ENCODE assay signal across 1 cellular context in the genomic region with DNA sequence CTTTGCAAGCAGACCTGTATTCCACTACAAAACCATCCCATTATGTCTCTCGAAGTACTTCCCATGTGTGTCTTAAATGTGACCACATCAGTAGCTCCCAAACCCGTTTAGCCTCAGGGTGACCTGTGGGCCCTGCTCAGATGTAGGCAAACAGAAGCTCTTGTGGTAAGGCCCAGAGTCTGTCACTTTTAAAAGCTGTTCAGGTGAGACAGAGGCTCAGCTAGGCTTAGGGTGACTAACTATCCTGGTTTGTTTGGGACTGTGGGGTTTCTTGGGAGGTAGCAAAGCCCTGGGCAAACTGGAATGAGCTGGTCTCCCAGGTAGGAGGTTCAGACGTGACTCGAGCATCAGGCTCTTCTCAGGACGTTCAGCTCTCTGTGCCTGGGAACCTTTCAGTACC.
TF ChIP-seq lines count a peak whose summit lies in the region.

No MANE protein-coding gene starts in this region.

TF ChIP-seq in H1, 55 proteins besides CTCF, POLR2A, EP300 and RAD21:
- TF ChIP-seq SAP30 (IDR thresholded peaks at IDR 0.05; ENCODE audit: insufficient read depth, insufficient replicate concordance, low read length) (no peak), TAF1 (IDR thresholded peaks at IDR 0.05; ENCODE audit: low read depth, low read length) (no peak), ZNF274 (IDR thresholded peaks at IDR 0.05; ENCODE audit: borderline replicate concordance, extremely low read depth, low read length) (no peak), NRF1 (IDR thresholded peaks at IDR 0.05; ENCODE audit: low read depth, low read length) (no peak), TEAD4 (IDR thresholded peaks at IDR 0.05; ENCODE audit: low read depth, low read length) (no peak), RBBP5 (IDR thresholded peaks at IDR 0.05; ENCODE audit: borderline replicate concordance, low read depth, low read length) (no peak), TCF12 (IDR thresholded peaks at IDR 0.05; ENCODE audit: low read depth, low read length) (no peak), SP4 (IDR thresholded peaks at IDR 0.05; ENCODE audit: low read length) (no peak), HDAC6 (IDR thresholded peaks at IDR 0.05; ENCODE audit: low read depth, low read length) (no peak), CBX8 (IDR thresholded peaks at IDR 0.05; ENCODE audit: borderline replicate concordance, low read depth, low read length) (no peak), YY1 (IDR thresholded peaks at IDR 0.05; ENCODE audit: low read depth, low read length) (no peak), SUZ12 (IDR thresholded peaks at IDR 0.05; ENCODE audit: low read length) (no peak), POU5F1 (IDR thresholded peaks at IDR 0.05; ENCODE audit: low read depth, low read length) (no peak), CTBP2 (IDR thresholded peaks at IDR 0.05; ENCODE audit: borderline replicate concordance, insufficient read depth, insufficient read length, low read length) (no peak), RFX5 (IDR thresholded peaks at IDR 0.05; ENCODE audit: borderline replicate concordance, low read depth, low read length) (no peak), EGR1 (IDR thresholded peaks at IDR 0.05; ENCODE audit: borderline replicate concordance, low read depth, low read length) (no peak)
- TF ChIP-seq, protein P1, sequence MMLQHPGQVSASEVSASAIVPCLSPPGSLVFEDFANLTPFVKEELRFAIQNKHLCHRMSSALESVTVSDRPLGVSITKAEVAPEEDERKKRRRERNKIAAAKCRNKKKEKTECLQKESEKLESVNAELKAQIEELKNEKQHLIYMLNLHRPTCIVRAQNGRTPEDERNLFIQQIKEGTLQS (IDR thresholded peaks at IDR 0.05; ENCODE audit: insufficient read depth, low read depth, low read length): no peak
- TF ChIP-seq, protein P2, sequence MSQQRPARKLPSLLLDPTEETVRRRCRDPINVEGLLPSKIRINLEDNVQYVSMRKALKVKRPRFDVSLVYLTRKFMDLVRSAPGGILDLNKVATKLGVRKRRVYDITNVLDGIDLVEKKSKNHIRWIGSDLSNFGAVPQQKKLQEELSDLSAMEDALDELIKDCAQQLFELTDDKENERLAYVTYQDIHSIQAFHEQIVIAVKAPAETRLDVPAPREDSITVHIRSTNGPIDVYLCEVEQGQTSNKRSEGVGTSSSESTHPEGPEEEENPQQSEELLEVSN (IDR thresholded peaks at IDR 0.05): no peak
- TF ChIP-seq, protein P3, sequence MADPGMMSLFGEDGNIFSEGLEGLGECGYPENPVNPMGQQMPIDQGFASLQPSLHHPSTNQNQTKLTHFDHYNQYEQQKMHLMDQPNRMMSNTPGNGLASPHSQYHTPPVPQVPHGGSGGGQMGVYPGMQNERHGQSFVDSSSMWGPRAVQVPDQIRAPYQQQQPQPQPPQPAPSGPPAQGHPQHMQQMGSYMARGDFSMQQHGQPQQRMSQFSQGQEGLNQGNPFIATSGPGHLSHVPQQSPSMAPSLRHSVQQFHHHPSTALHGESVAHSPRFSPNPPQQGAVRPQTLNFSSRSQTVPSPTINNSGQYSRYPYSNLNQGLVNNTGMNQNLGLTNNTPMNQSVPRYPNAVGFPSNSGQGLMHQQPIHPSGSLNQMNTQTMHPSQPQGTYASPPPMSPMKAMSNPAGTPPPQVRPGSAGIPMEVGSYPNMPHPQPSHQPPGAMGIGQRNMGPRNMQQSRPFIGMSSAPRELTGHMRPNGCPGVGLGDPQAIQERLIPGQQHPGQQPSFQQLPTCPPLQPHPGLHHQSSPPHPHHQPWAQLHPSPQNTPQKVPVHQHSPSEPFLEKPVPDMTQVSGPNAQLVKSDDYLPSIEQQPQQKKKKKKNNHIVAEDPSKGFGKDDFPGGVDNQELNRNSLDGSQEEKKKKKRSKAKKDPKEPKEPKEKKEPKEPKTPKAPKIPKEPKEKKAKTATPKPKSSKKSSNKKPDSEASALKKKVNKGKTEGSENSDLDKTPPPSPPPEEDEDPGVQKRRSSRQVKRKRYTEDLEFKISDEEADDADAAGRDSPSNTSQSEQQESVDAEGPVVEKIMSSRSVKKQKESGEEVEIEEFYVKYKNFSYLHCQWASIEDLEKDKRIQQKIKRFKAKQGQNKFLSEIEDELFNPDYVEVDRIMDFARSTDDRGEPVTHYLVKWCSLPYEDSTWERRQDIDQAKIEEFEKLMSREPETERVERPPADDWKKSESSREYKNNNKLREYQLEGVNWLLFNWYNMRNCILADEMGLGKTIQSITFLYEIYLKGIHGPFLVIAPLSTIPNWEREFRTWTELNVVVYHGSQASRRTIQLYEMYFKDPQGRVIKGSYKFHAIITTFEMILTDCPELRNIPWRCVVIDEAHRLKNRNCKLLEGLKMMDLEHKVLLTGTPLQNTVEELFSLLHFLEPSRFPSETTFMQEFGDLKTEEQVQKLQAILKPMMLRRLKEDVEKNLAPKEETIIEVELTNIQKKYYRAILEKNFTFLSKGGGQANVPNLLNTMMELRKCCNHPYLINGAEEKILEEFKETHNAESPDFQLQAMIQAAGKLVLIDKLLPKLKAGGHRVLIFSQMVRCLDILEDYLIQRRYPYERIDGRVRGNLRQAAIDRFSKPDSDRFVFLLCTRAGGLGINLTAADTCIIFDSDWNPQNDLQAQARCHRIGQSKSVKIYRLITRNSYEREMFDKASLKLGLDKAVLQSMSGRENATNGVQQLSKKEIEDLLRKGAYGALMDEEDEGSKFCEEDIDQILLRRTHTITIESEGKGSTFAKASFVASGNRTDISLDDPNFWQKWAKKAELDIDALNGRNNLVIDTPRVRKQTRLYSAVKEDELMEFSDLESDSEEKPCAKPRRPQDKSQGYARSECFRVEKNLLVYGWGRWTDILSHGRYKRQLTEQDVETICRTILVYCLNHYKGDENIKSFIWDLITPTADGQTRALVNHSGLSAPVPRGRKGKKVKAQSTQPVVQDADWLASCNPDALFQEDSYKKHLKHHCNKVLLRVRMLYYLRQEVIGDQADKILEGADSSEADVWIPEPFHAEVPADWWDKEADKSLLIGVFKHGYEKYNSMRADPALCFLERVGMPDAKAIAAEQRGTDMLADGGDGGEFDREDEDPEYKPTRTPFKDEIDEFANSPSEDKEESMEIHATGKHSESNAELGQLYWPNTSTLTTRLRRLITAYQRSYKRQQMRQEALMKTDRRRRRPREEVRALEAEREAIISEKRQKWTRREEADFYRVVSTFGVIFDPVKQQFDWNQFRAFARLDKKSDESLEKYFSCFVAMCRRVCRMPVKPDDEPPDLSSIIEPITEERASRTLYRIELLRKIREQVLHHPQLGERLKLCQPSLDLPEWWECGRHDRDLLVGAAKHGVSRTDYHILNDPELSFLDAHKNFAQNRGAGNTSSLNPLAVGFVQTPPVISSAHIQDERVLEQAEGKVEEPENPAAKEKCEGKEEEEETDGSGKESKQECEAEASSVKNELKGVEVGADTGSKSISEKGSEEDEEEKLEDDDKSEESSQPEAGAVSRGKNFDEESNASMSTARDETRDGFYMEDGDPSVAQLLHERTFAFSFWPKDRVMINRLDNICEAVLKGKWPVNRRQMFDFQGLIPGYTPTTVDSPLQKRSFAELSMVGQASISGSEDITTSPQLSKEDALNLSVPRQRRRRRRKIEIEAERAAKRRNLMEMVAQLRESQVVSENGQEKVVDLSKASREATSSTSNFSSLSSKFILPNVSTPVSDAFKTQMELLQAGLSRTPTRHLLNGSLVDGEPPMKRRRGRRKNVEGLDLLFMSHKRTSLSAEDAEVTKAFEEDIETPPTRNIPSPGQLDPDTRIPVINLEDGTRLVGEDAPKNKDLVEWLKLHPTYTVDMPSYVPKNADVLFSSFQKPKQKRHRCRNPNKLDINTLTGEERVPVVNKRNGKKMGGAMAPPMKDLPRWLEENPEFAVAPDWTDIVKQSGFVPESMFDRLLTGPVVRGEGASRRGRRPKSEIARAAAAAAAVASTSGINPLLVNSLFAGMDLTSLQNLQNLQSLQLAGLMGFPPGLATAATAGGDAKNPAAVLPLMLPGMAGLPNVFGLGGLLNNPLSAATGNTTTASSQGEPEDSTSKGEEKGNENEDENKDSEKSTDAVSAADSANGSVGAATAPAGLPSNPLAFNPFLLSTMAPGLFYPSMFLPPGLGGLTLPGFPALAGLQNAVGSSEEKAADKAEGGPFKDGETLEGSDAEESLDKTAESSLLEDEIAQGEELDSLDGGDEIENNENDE (IDR thresholded peaks at IDR 0.05; ENCODE audit: insufficient replicate concordance, low read length): no peak
- TF ChIP-seq, protein P4, sequence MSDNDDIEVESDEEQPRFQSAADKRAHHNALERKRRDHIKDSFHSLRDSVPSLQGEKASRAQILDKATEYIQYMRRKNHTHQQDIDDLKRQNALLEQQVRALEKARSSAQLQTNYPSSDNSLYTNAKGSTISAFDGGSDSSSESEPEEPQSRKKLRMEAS (IDR thresholded peaks at IDR 0.05): no peak
